Comparison of ENCODE assay signal across 9 cellular contexts in genomic region chr1:146012703-146013565, GRCh38. TPM values are rescaled to one million over a fixed set of nuclear protein-coding genes. Genes with fewer than 3 reads are reported as not detected.
DNase-seq lines count a peak whose midpoint lies in the region; ATAC-seq, FAIRE-seq and TF ChIP-seq lines count a peak whose summit lies in the region.
"Had no signal": no experiment of that assay in that cellular context is flagged by ENCODE, and none has a peak within 500 bp of the region (broad histone marks: within the 10 kb centered on the region; RNA-seq: fewer than 3 reads in every experiment).

No MANE protein-coding gene starts in this region.

- FAIRE-seq in RCC 7860 (lab: Jason Lieb, UNC), result peak; percentile 86

- H3K27ac ChIP-seq in heart right ventricle, result no peak overlapping the region
- H3K27ac ChIP-seq in sigmoid colon, result no peak overlapping the region

- 4 to 12% methylated on average over 4 of the region's 4 CpGs for WGBS in heart right ventricle, 2 donors
- WGBS in sigmoid colon, 2 donors, result 3 to 4% methylated on average over 4 of the region's 4 CpGs

- H3K27me3 Mint-ChIP-seq in activated T-helper 2 cell treated with anti-CD3 and anti-CD28 coated beads, Interferon-gamma antibody, Interleukin-2, Interleukin-4, amounts not matched to agents 10 μg/mL and 5 μg/mL and 100 μg/mL, durations not matched to agents 14 hours and 24 hours and 36 hours (ENCODE audit: low read depth), result peaks cover 25% of the 10 kb centered on the region

- intact Hi-C loops in heart right ventricle (cut with DNase I) (loop anchor here (1.0 to 10.0 kb wide), 7 partner anchors 36 to 168 kb away; partner anchors contain the start of gene NUDT17 (in 9 of the 10)), sigmoid colon (cut with DNase I) (loop anchor here (1.0 to 5.0 kb wide), 4 partner anchors 36 to 168 kb away; partner anchors contain the start of genes ITGA10 and NUDT17)
- intact Hi-C loops in activated T-helper 2 cell treated with anti-CD3 and anti-CD28 coated beads, Interferon-gamma antibody, Interleukin-2, Interleukin-4, amounts not matched to agents 10 μg/mL and 5 μg/mL and 100 μg/mL, durations not matched to agents 14 hours and 24 hours and 36 hours (cut with micrococcal nuclease), result loop anchor here (1.0 to 5.0 kb wide), 4 partner anchors 18 to 166 kb away; partner anchors contain the start of gene NUDT17

- H3K4me3 Mint-ChIP-seq in activated T-helper 2 cell treated with anti-CD3 and anti-CD28 coated beads, Interferon-gamma antibody, Interleukin-2, Interleukin-4, amounts not matched to agents 10 μg/mL and 5 μg/mL and 100 μg/mL, durations not matched to agents 14 hours and 24 hours and 36 hours (ENCODE audit: low read depth), result no peak overlapping the region
- H3K4me3 Mint-ChIP-seq: central memory CD8-positive, alpha-beta T cell had no signal

- no peak for TF ChIP-seq POLR2A in sigmoid colon (IDR thresholded peaks at IDR 0.05)

- TF ChIP-seq CTCF in LNCaP clone FGC (IDR thresholded peaks at IDR 0.05; ENCODE audit: control insufficient read depth, extremely low read depth, insufficient read depth) (peak; percentile 85), heart right ventricle (IDR thresholded peaks at IDR 0.05) (peak; percentile 53 to 93 (median 81)), sigmoid colon (IDR thresholded peaks at IDR 0.05) (peak; percentile 62 to 75 (median 67))

- peaks cover 0 to under 1% (median 0%) of the 10 kb centered on the region in 9 donors for H3K36me3 ChIP-seq in heart right ventricle
- H3K36me3 ChIP-seq in sigmoid colon, result no peaks in the 10 kb centered on the region

- ATAC-seq in heart right ventricle (peak in 4 of 8 donors; percentile 40 to 59 (median 45)), GM18907 (IDR thresholded peaks at IDR 0.05; ENCODE audit: unreplicated experiment) (no peak)

- DNase-seq in ELR (ENCODE audit: low read depth) (peak; percentile 94), LNCaP clone FGC (ENCODE audit: low read depth) (peak; percentile 83), RCC 7860 (ENCODE audit: low spot score) (peak; percentile 72), heart right ventricle (peak in 1 of 2 donors; percentile 60), sigmoid colon (peak; percentile 57)
- peak; percentile 22 for DNase-seq in activated naive CD8-positive, alpha-beta T cell treated with anti-CD3 and anti-CD28 coated beads, Interleukin-2, amount 50 U/mL, for 16 hours (ENCODE audit: low read depth, low spot score)
- no peak for DNase-seq in activated T-helper 2 cell treated with anti-CD3 and anti-CD28 coated beads, Interferon-gamma antibody, Interleukin-2, Interleukin-4, amounts not matched to agents 10 μg/mL and 5 μg/mL and 100 μg/mL, durations not matched to agents 14 hours and 24 hours and 36 hours (ENCODE audit: low spot score)

- TF ChIP-seq EP300 in sigmoid colon (IDR thresholded peaks at IDR 0.05), result no peak

- H3K4me1 Mint-ChIP-seq in activated T-helper 2 cell treated with anti-CD3 and anti-CD28 coated beads, Interferon-gamma antibody, Interleukin-2, Interleukin-4, amounts not matched to agents 10 μg/mL and 5 μg/mL and 100 μg/mL, durations not matched to agents 14 hours and 24 hours and 36 hours (ENCODE audit: low read depth), result peaks cover 14% of the 10 kb centered on the region

- H3K4me3 ChIP-seq in LNCaP clone FGC (ENCODE audit: low read depth, low read length) (no peak overlapping the region), heart right ventricle (no peak overlapping the region), sigmoid colon (no peak overlapping the region)

- H3K27me3 ChIP-seq in heart right ventricle (peaks cover 0 to 2% (median 0%) of the 10 kb centered on the region in 7 donors), sigmoid colon (no peaks in the 10 kb centered on the region)

- H3K36me3 Mint-ChIP-seq in activated T-helper 2 cell treated with anti-CD3 and anti-CD28 coated beads, Interferon-gamma antibody, Interleukin-2, Interleukin-4, amounts not matched to agents 10 μg/mL and 5 μg/mL and 100 μg/mL, durations not matched to agents 14 hours and 24 hours and 36 hours (ENCODE audit: low read depth), result no peaks in the 10 kb centered on the region

- no peaks in the 10 kb centered on the region for H3K9me3 ChIP-seq in heart right ventricle
- H3K9me3 ChIP-seq in sigmoid colon, result no peaks in the 10 kb centered on the region

- H3K4me1 ChIP-seq in heart right ventricle (peaks cover 0 to 28% (median 14%) of the 10 kb centered on the region in 9 donors), sigmoid colon (peaks cover 0 to 8% (median 4%) of the 10 kb centered on the region in 4 donors)

- no peak overlapping the region for H3K27ac Mint-ChIP-seq in activated T-helper 2 cell treated with anti-CD3 and anti-CD28 coated beads, Interferon-gamma antibody, Interleukin-2, Interleukin-4, amounts not matched to agents 10 μg/mL and 5 μg/mL and 100 μg/mL, durations not matched to agents 14 hours and 24 hours and 36 hours

- H3K9me3 Mint-ChIP-seq in activated T-helper 2 cell treated with anti-CD3 and anti-CD28 coated beads, Interferon-gamma antibody, Interleukin-2, Interleukin-4, amounts not matched to agents 10 μg/mL and 5 μg/mL and 100 μg/mL, durations not matched to agents 14 hours and 24 hours and 36 hours, result no peaks in the 10 kb centered on the region
- H3K9me3 Mint-ChIP-seq: central memory CD8-positive, alpha-beta T cell had no signal

RNA-seq across cellular contexts. Expression of gene HJV, which starts 8.6 kb away (rescaled TPM):
- total RNA-seq in heart right ventricle (100 to 1,000 TPM in 1 of 10 donors, 10 to 100 TPM in 9; 26.8 to 115 (median 76.5) TPM), sigmoid colon (not detected)
- polyA plus RNA-seq in heart right ventricle (10 to 100 TPM in 1 of 2 donors, under 1 TPM in 1; 0.52 to 18.8 TPM), sigmoid colon (not detected)
- not detected in 2 replicates for total RNA-seq in activated T-helper 2 cell treated with anti-CD3 and anti-CD28 coated beads, Interferon-gamma antibody, Interleukin-2, Interleukin-4, amounts not matched to agents 10 μg/mL and 5 μg/mL and 100 μg/mL, durations not matched to agents 14 hours and 24 hours and 36 hours

RNA-seq across cellular contexts. Expression of gene TXNIP, which starts 16.6 kb away (rescaled TPM):
- total RNA-seq in heart right ventricle, result 1,000 to 10,000 TPM in 2 of 10 donors, 100 to 1,000 TPM in 8; 544 to 1,142 (median 777) TPM
- 100 to 1,000 TPM; 231 to 681 TPM for polyA plus RNA-seq in heart right ventricle
- 1,000 to 10,000 TPM; 1,623 to 4,609 (median 1,842) TPM for total RNA-seq in sigmoid colon
- polyA plus RNA-seq in sigmoid colon, result 100 to 1,000 TPM; 326 to 783 (median 548) TPM
- total RNA-seq in activated T-helper 2 cell treated with anti-CD3 and anti-CD28 coated beads, Interferon-gamma antibody, Interleukin-2, Interleukin-4, amounts not matched to agents 10 μg/mL and 5 μg/mL and 100 μg/mL, durations not matched to agents 14 hours and 24 hours and 36 hours, result 37.8 and 39.1 TPM in 2 replicates

RNA-seq across cellular contexts. Expression of gene POLR3GL, which starts 48.4 kb away (rescaled TPM):
- total RNA-seq in heart right ventricle, result 10 to 100 TPM; 30.9 to 44.7 (median 38.5) TPM
- 10 to 100 TPM; 44.2 to 64.5 TPM for polyA plus RNA-seq in heart right ventricle
- 10 to 100 TPM; 23.1 to 32.8 (median 27.4) TPM for total RNA-seq in sigmoid colon
- 10 to 100 TPM; 35.9 to 47.4 (median 40.9) TPM for polyA plus RNA-seq in sigmoid colon
- total RNA-seq in activated T-helper 2 cell treated with anti-CD3 and anti-CD28 coated beads, Interferon-gamma antibody, Interleukin-2, Interleukin-4, amounts not matched to agents 10 μg/mL and 5 μg/mL and 100 μg/mL, durations not matched to agents 14 hours and 24 hours and 36 hours, result 13.2 and 14.7 TPM in 2 replicates

RNA-seq across cellular contexts. Expression of gene ANKRD34A, which starts 48.6 kb away (rescaled TPM):
- total RNA-seq in heart right ventricle (1 to 10 TPM in 6 of 10 donors, under 1 TPM in 4; 0.66 to 1.5 (median 1.0) TPM), sigmoid colon (1 to 10 TPM in 2 of 4 donors, under 1 TPM in 2; 0.33 to 1.9 (median 1.0) TPM)
- polyA plus RNA-seq in heart right ventricle (1 to 10 TPM in 1 of 2 donors, under 1 TPM in 1; 0.88 to 1.7 TPM), sigmoid colon (under 1 TPM in 1 of 3 donors, not detected in 2; 0.41 TPM)
- total RNA-seq in activated T-helper 2 cell treated with anti-CD3 and anti-CD28 coated beads, Interferon-gamma antibody, Interleukin-2, Interleukin-4, amounts not matched to agents 10 μg/mL and 5 μg/mL and 100 μg/mL, durations not matched to agents 14 hours and 24 hours and 36 hours, result 4.1 TPM in 2 replicates

RNA-seq across cellular contexts. Expression of gene LIX1L, which starts 55.1 kb away (rescaled TPM):
- 10 to 100 TPM; 21.2 to 30.0 (median 24.5) TPM for total RNA-seq in heart right ventricle
- polyA plus RNA-seq in heart right ventricle, result 1 to 10 TPM; 7.1 to 9.4 TPM
- 10 to 100 TPM; 26.9 to 42.5 (median 36.0) TPM for total RNA-seq in sigmoid colon
- polyA plus RNA-seq in sigmoid colon, result 1 to 10 TPM; 1.4 to 8.7 (median 3.0) TPM
- 38.1 and 39.4 TPM in 2 replicates for total RNA-seq in activated T-helper 2 cell treated with anti-CD3 and anti-CD28 coated beads, Interferon-gamma antibody, Interleukin-2, Interleukin-4, amounts not matched to agents 10 μg/mL and 5 μg/mL and 100 μg/mL, durations not matched to agents 14 hours and 24 hours and 36 hours

Comparison
In these comparisons a context has a peak if more than half of its experiments do, and no peak if none do; other contexts are left out.
1. RNA of gene HJV, which starts 8.6 kb away (total RNA-seq): 26.8 to 115 TPM in heart right ventricle; not detected in sigmoid colon and not detected in activated T-helper 2 cell treated with anti-CD3 and anti-CD28 coated beads, Interferon-gamma antibody, Interleukin-2, Interleukin-4, amounts not matched to agents 10 μg/mL and 5 μg/mL and 100 μg/mL, durations not matched to agents 14 hours and 24 hours and 36 hours; every median in the first group is over 10 times any median in the second.
2. RNA of gene TXNIP, which starts 16.6 kb away (total RNA-seq): 1,623 to 4,609 TPM in sigmoid colon and 544 to 1,142 TPM in heart right ventricle; 37.8 to 39.1 TPM in activated T-helper 2 cell treated with anti-CD3 and anti-CD28 coated beads, Interferon-gamma antibody, Interleukin-2, Interleukin-4, amounts not matched to agents 10 μg/mL and 5 μg/mL and 100 μg/mL, durations not matched to agents 14 hours and 24 hours and 36 hours; every median in the first group is over 10 times any median in the second.
3. Peak in every context shown above with its lines, with median percentiles within 50 percentile points of each other: CTCF ChIP-seq.